ENCODE assay signal across 8 cellular contexts in the genomic region with DNA sequence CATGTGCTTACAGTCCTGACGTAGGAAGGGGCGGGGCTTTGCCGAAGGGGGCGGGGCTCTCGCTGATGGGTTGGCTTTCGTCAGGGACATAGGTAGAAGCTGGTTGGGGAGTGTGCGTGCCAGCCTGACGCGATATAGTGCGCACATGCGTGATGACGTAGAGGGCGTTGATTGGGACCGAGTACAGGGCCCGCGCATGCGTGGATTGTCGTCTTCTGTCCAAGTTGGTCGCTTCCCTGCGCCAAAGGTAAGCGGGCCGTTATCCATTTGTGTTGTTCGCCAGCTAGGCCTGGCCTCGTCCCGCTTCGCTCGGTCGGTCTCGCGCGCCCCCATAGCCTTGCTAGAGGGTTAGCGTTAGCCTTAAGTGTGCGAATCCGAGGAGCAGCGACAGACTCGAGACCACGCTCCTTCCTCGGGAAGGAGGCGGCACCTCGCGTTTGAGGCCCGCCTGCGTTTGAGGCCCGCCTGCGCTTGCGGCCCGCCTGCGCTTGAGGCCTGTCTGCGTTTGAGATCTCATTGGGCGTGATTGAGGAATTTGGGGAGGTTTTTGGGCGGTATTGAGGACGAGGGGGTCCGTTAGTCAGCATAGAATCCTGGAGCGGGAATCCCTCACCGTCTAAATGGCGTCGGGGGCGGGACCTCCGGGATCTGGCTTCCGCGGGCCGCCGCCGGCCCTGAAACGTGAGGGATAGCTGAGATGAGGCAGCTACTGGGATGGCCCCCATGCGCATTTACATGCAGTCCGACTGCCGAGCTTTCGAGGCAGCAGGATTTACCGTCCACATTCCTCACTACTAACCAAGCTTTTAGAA. TPM values are rescaled to one million over a fixed set of nuclear protein-coding genes. Genes with fewer than 3 reads are reported as not detected.
A peak's percentile ranks its signal among the peaks of the same experiment; 100 is the strongest.
DNase-seq lines count a peak whose midpoint lies in the region; ATAC-seq and TF ChIP-seq lines count a peak whose summit lies in the region.

XRCC6 (plus strand) TSS at position 197 of the 812 bp plus-strand sequence. CDS start 710 bp downstream, outside the sequence.

- no peaks in the 10 kb centered on the region; the same call in 1 of the 2 replicates for H4K20me1 ChIP-seq in SU-DHL-6 (ENCODE audit: low read depth, low read length)

- 0% methylated on average over 68 to 70 of the region's 70 CpGs for WGBS in ovary, 3 donors
- WGBS in thyroid gland, 2 donors = 0% methylated on average over 39 to 60 of the region's 70 CpGs

- no peaks in the 10 kb centered on the region for H3F3A ChIP-seq in SU-DHL-6 (ENCODE audit: insufficient read depth)

- peak; percentile 10 for TF ChIP-seq CTCF in GM10266 (IDR thresholded peaks at IDR 0.05; ENCODE audit: control insufficient read depth, insufficient read depth, low read depth, missing control alignments)
- no peak for TF ChIP-seq CTCF in SU-DHL-6 (IDR thresholded peaks at IDR 0.05; ENCODE audit: insufficient read depth, low read length, poor library complexity, severe bottlenecking)
- TF ChIP-seq CTCF in ovary (IDR thresholded peaks at IDR 0.05) = no peak
- peak in 1 of 6 experiments; percentile 10 for TF ChIP-seq CTCF in thyroid gland (IDR thresholded peaks at IDR 0.05)

- peaks cover 83% of the 10 kb centered on the region for H3K79me2 ChIP-seq in SU-DHL-6 (ENCODE audit: insufficient read depth, low read length)

- no peaks in the 10 kb centered on the region for H3K9me2 ChIP-seq in SU-DHL-6 (replicated peaks; ENCODE audit: insufficient read depth, low read length)

- H3K27me3 Mint-ChIP-seq in activated naive CD8-positive, alpha-beta T cell treated with anti-CD3 and anti-CD28 coated beads, Interleukin-2, amount 10 ng/mL, durations not matched to agents 7 days and 5 days = no peaks in the 10 kb centered on the region

- H3K9me3 ChIP-seq in SU-DHL-6 (ENCODE audit: insufficient read depth, low read length) (no peaks in the 10 kb centered on the region), ovary (no peaks in the 10 kb centered on the region), thyroid gland (no peaks in the 10 kb centered on the region)

- H3K4me3 ChIP-seq in SU-DHL-6 (ENCODE audit: insufficient read depth, low read length, poor library complexity, severe bottlenecking) (peak within 1 kb of the TSS; percentile 92), ovary (peak within 1 kb of the TSS; percentile 90), thyroid gland (replicated peaks in 1 of 3) (peak within 1 kb of the TSS; percentile 82 to 96 (median 91))

- peak within 1 kb of the TSS; percentile 70 for H3K27ac ChIP-seq in SU-DHL-6 (ENCODE audit: low read depth, low read length)
- H3K27ac ChIP-seq in ovary = peak within 1 kb of the TSS; percentile 91 to 94
- peak within 1 kb of the TSS; percentile 70 to 95 (median 92) for H3K27ac ChIP-seq in thyroid gland

- ATAC-seq in HG02642 (IDR thresholded peaks at IDR 0.05; ENCODE audit: poor library complexity, unreplicated experiment) = peak; percentile 86
- ATAC-seq in activated naive CD8-positive, alpha-beta T cell treated with anti-CD3 and anti-CD28 coated beads, Interleukin-2, amount 10 ng/mL, durations not matched to agents 7 days and 5 days (ENCODE audit: low read depth) = peak; percentile 92

- TF ChIP-seq EP300 in ovary (IDR thresholded peaks at IDR 0.05) = peak; percentile 68

- peak within 1 kb of the TSS; percentile 94 for H3K9ac ChIP-seq in SU-DHL-6 (ENCODE audit: low read length)

- intact Hi-C loops in head of caudate nucleus (cut with DNase I) (no loop called here), ovary (cut with DNase I) (no loop called here), thyroid gland (cut with DNase I) (no loop called here)

- peaks cover 14% of the 10 kb centered on the region for H3K36me3 Mint-ChIP-seq in activated naive CD8-positive, alpha-beta T cell treated with anti-CD3 and anti-CD28 coated beads, Interleukin-2, amount 10 ng/mL, durations not matched to agents 7 days and 5 days

- TF ChIP-seq POLR2A in ovary (IDR thresholded peaks at IDR 0.05) (peak; percentile 98), thyroid gland (IDR thresholded peaks at IDR 0.05) (peak; percentile 55 to 93)

- H3K27me3 ChIP-seq in SU-DHL-6 (ENCODE audit: low read length) (no peaks in the 10 kb centered on the region), ovary (no peaks in the 10 kb centered on the region), thyroid gland (no peaks in the 10 kb centered on the region)

- 0 out of 2 replicates have a peak, but pooled peaks cover 3% of the 10 kb centered on the region for H3K36me3 ChIP-seq in SU-DHL-6 (ENCODE audit: low read length)
- H3K36me3 ChIP-seq in ovary = no peaks in the 10 kb centered on the region
- H3K36me3 ChIP-seq in thyroid gland = peaks cover 27 to 28% of the 10 kb centered on the region in 2 donors

- no peaks in the 10 kb centered on the region for H3K9me3 Mint-ChIP-seq in activated naive CD8-positive, alpha-beta T cell treated with anti-CD3 and anti-CD28 coated beads, Interleukin-2, amount 10 ng/mL, durations not matched to agents 7 days and 5 days

- peak within 1 kb of the TSS; percentile 93 for H3K4me2 ChIP-seq in SU-DHL-6 (ENCODE audit: low read depth, low read length, poor library complexity, severe bottlenecking)

- H3K4me1 ChIP-seq in ovary (ENCODE audit: insufficient read depth) (peaks cover 4% of the 10 kb centered on the region), thyroid gland (peaks cover 15 to 17% of the 10 kb centered on the region in 2 donors)

- H2AFZ ChIP-seq in SU-DHL-6 (ENCODE audit: low read depth, low read length, severe bottlenecking) = peak within 1 kb of the TSS; percentile 72

- peaks cover 33% of the 10 kb centered on the region for H3K4me1 Mint-ChIP-seq in activated naive CD8-positive, alpha-beta T cell treated with anti-CD3 and anti-CD28 coated beads, Interleukin-2, amount 10 ng/mL, durations not matched to agents 7 days and 5 days

- POLR2A ChIA-PET in activated naive CD8-positive, alpha-beta T cell treated with anti-CD3 and anti-CD28 coated beads, Interleukin-2, amount 10 ng/mL, durations not matched to agents 7 days and 5 days (lab: Charles Lee) = interaction anchor here (0.7 to 7.1 kb wide), 22 partner anchors 13 to 993 kb away, joined by 3 to 91 read pairs (median 4); partner anchors contain the start of genes ACO2, CCDC134, NDUFA6 and PHF5A

- peak within 1 kb of the TSS; percentile 97 for H3K4me3 Mint-ChIP-seq in activated naive CD8-positive, alpha-beta T cell treated with anti-CD3 and anti-CD28 coated beads, Interleukin-2, amount 10 ng/mL, durations not matched to agents 7 days and 5 days

- peak; percentile 100 for DNase-seq in GM10266 (ENCODE audit: extremely low spot score)
- DNase-seq in NCI-H128 (lab: John Stamatoyannopoulos, UW; ENCODE audit: unreplicated experiment) = peak; percentile 90
- DNase-seq in activated naive CD8-positive, alpha-beta T cell treated with anti-CD3 and anti-CD28 coated beads, Interleukin-2, amount 10 ng/mL, durations not matched to agents 7 days and 5 days = peak; percentile 99
- DNase-seq in head of caudate nucleus = peak; percentile 99 to 100 (median 100)
- peak; percentile 100 for DNase-seq in ovary
- DNase-seq in thyroid gland = peak; percentile 100

- peak within 1 kb of the TSS; percentile 98 for H3K27ac Mint-ChIP-seq in activated naive CD8-positive, alpha-beta T cell treated with anti-CD3 and anti-CD28 coated beads, Interleukin-2, amount 10 ng/mL, durations not matched to agents 7 days and 5 days

RNA-seq across cellular contexts. Expression of gene XRCC6, which starts in this region (rescaled TPM):
- total RNA-seq in activated naive CD8-positive, alpha-beta T cell treated with anti-CD3 and anti-CD28 coated beads, Interleukin-2, amount 10 ng/mL, durations not matched to agents 7 days and 5 days = 100 to 1,000 TPM; 215 to 222 TPM
- total RNA-seq in ovary = 100 to 1,000 TPM; 147 to 239 (median 200) TPM
- polyA plus RNA-seq in ovary = 100 to 1,000 TPM; 165 to 380 TPM
- 100 to 1,000 TPM; 171 to 220 (median 195) TPM for total RNA-seq in thyroid gland

Comparison
In these comparisons a context has a peak if more than half of its experiments do, and no peak if none do; other contexts are left out.
1. Peak in every context shown above with its lines: DNase-seq, ATAC-seq, H3K4me3 ChIP-seq and H3K27ac ChIP-seq.